Comparison of ENCODE assay signal across 18 cellular contexts in genomic region chr11:13007702-13008435, GRCh38. TPM values are rescaled to one million over a fixed set of nuclear protein-coding genes. Genes with fewer than 3 reads are reported as not detected.
DNase-seq lines count a peak whose midpoint lies in the region; ATAC-seq, FAIRE-seq and TF ChIP-seq lines count a peak whose summit lies in the region.
"Had no signal": no experiment of that assay in that cellular context is flagged by ENCODE, and none has a peak within 500 bp of the region (broad histone marks: within the 10 kb centered on the region; RNA-seq: fewer than 3 reads in every experiment).

No MANE protein-coding gene starts in this region.

- peak; percentile 97 for ATAC-seq in HepG2
- ATAC-seq: GM12878, natural killer cell had no signal

- peaks cover 31% of the 10 kb centered on the region for H3K4me1 Mint-ChIP-seq in type B pancreatic cell (ENCODE audit: unreplicated experiment)
- H3K4me1 Mint-ChIP-seq: natural killer cell had no signal

- H3K27me3 ChIP-seq in mammary epithelial cell (ENCODE audit: insufficient read depth, low read length), result no peaks in the 10 kb centered on the region
- no peaks in the 10 kb centered on the region for H3K27me3 ChIP-seq in HepG2 (ENCODE audit: control insufficient read depth in 1 of 2, insufficient read depth in 2 of 2, low read length in 2 of 2)
- H3K27me3 ChIP-seq in spleen (replicated peaks in 1 of 7), result peaks cover 0 to 89% (median 56%) of the 10 kb centered on the region in 7 donors

- H3K27ac ChIP-seq in mammary epithelial cell (ENCODE audit: insufficient read depth, low read depth, low read length) (no peak overlapping the region), HepG2 (ENCODE audit: extremely low read length, insufficient read depth, low read length) (peak overlapping the region; percentile 61), spleen (no peak overlapping the region)
- H3K27ac ChIP-seq: SJSA1 had no signal

- dilution Hi-C loops in mammary epithelial cell (cut with HindIII; ENCODE audit: low sequenced_read_pairs), result loop anchor here (5.0 kb wide), 2 partner anchors 44 to 51 kb away; no protein-coding TSS in a partner anchor

- peaks cover 10% of the 10 kb centered on the region for H3K36me3 Mint-ChIP-seq in type B pancreatic cell
- H3K36me3 Mint-ChIP-seq: activated naive CD8-positive, alpha-beta T cell; natural killer cell had no signal

- H3K79me2 ChIP-seq in mammary epithelial cell (ENCODE audit: insufficient read depth, low read length), result peaks cover 36% of the 10 kb centered on the region
- no peaks in the 10 kb centered on the region for H3K79me2 ChIP-seq in HepG2 (ENCODE audit: insufficient read depth, low read length)

- no peak overlapping the region for H3K9ac ChIP-seq in mammary epithelial cell (ENCODE audit: insufficient read depth, low read length)
- H3K9ac ChIP-seq in HepG2 (ENCODE audit: insufficient read depth, low read depth, low read length), result peak overlapping the region; percentile 36

- no peaks in the 10 kb centered on the region for H3K9me3 Mint-ChIP-seq in type B pancreatic cell
- H3K9me3 Mint-ChIP-seq: natural killer cell had no signal

- TF ChIP-seq POLR2A in HepG2 (IDR thresholded peaks at IDR 0.05; ENCODE audit: insufficient read depth in 1 of 2, low read depth in 2 of 2, low read length in 2 of 2) (no peak), spleen (IDR thresholded peaks at IDR 0.05) (no peak)

- DNase-seq in NCI-H82 (lab: John Stamatoyannopoulos, UW) (peak; percentile 6), NCI-H82 treated with DMSO at 0.1 percent for 48 hours (lab: John Stamatoyannopoulos, UW; ENCODE audit: unreplicated experiment) (no peak), mammary epithelial cell (peak; percentile 73), HepG2 (ENCODE audit: low spot score) (peak; percentile 95), type B pancreatic cell (ENCODE audit: extremely low spot score, unreplicated experiment) (no peak), NCI-H1105 (lab: John Stamatoyannopoulos, UW) (no peak), spleen (no peak), occipital lobe (lab: John Stamatoyannopoulos, UW) (no peak)
- DNase-seq: DND-41; islet precursor cell; natural killer cell; NCI-H1092 treated with DMSO at 0.1 percent for 48 hours; NK-92 treated with Interleukin-12 subunit alpha and Interleukin-12 subunit beta, amount 100 ng/mL, for 24 hours had no signal

- no TSS peak for BruUV-seq in mammary epithelial cell (replicated peaks; lab: Mats Ljungman, UMichigan)
- BruUV-seq in HepG2 (replicated peaks; lab: Mats Ljungman, UMichigan), result TSS peak; percentile 95

- peak overlapping the region; percentile 97 for H3K4me2 ChIP-seq in mammary epithelial cell (ENCODE audit: insufficient read depth, low read depth, low read length)
- H3K4me2 ChIP-seq in HepG2 (ENCODE audit: low read depth, low read length), result peak overlapping the region; percentile 60

- no peaks in the 10 kb centered on the region for H4K20me1 ChIP-seq in mammary epithelial cell (ENCODE audit: insufficient read depth, low read length)
- no peaks in the 10 kb centered on the region for H4K20me1 ChIP-seq in HepG2 (ENCODE audit: insufficient read depth, low read length)

- no peaks in the 10 kb centered on the region for H3K9me3 ChIP-seq in mammary epithelial cell (replicated peaks; ENCODE audit: insufficient read depth, low read length)
- H3K9me3 ChIP-seq in HepG2 (ENCODE audit: low read length), result no peaks in the 10 kb centered on the region
- no peaks in the 10 kb centered on the region for H3K9me3 ChIP-seq in spleen

- in situ Hi-C loops in mammary epithelial cell (cut with MboI; ENCODE audit: low sequenced_read_pairs in 2 of 2), result no loop called here
- in situ Hi-C loops in HepG2 (cut with HindIII; ENCODE audit: extremely low pct_ligation_motif_present, low pct_unique_long_range_greater_than_20kb), result no loop called here

- H3K27me3 Mint-ChIP-seq in type B pancreatic cell, result peaks cover 77% of the 10 kb centered on the region

- peak overlapping the region; percentile 17 for H3K27ac Mint-ChIP-seq in type B pancreatic cell
- H3K27ac Mint-ChIP-seq: activated naive CD8-positive, alpha-beta T cell; natural killer cell had no signal

- CTCF ChIA-PET in mammary epithelial cell (lab: Charles Lee; ENCODE audit: low non-redundant PET), result interaction anchor here (0.8 kb wide), 1 partner anchor 44 kb away, joined by 4 read pairs; no protein-coding TSS in a partner anchor
- CTCF ChIA-PET in HepG2 (lab: Yijun Ruan, JAX; ENCODE audit: low intra/inter-chr PET ratio, low total read pairs), result no interaction called here

- peak; percentile 100 for FAIRE-seq in HepG2 (lab: Jason Lieb, UNC)
- FAIRE-seq: GM12878, TTC549 had no signal

- H3K36me3 ChIP-seq in mammary epithelial cell (ENCODE audit: insufficient read depth, low read length), result no peaks in the 10 kb centered on the region
- no peaks in the 10 kb centered on the region for H3K36me3 ChIP-seq in HepG2 (replicated peaks in 1 of 2; ENCODE audit: control insufficient read depth in 1 of 2, insufficient read depth in 2 of 2, low read length in 2 of 2)
- no peaks in the 10 kb centered on the region for H3K36me3 ChIP-seq in spleen
- H3K36me3 ChIP-seq: SJSA1 had no signal

- no peak for TF ChIP-seq RAD21 in HepG2 (CRISPR knock-in tag; IDR thresholded peaks at IDR 0.05)

- peak overlapping the region; percentile 92 for H3K4me3 Mint-ChIP-seq in type B pancreatic cell
- H3K4me3 Mint-ChIP-seq: natural killer cell had no signal

- H3K4me3 ChIP-seq in mammary epithelial cell (replicated peaks in 1 of 3; ENCODE audit: insufficient read depth in 1 of 3, low read depth in 2 of 3, low read length in 3 of 3) (peak overlapping the region in 2 of 3 experiments; percentile 54 to 66), HepG2 (replicated peaks in 1 of 3; ENCODE audit: insufficient read depth in 1 of 3, low read depth in 2 of 3, low read length in 3 of 3) (peak overlapping the region in 2 of 3 experiments; percentile 4 to 5; a peak in 1 of 6 replicates), spleen (no peak overlapping the region)
- H3K4me3 ChIP-seq: GM12878 had no signal

- peak in 1 of 2 experiments; percentile 89; a peak in 2 of 4 replicates for TF ChIP-seq EP300 in HepG2 (IDR thresholded peaks at IDR 0.05; ENCODE audit: low read depth in 2 of 2, low read length in 2 of 2)
- peak; percentile 70; the same call in 1 of the 2 replicates for TF ChIP-seq EP300 in HepG2 (CRISPR knock-in tag; IDR thresholded peaks at IDR 0.05; ENCODE audit: borderline replicate concordance)

- POLR2A ChIA-PET in HepG2 (lab: Yijun Ruan, JAX), result interaction anchor here (1.2 to 1.7 kb wide), 3 partner anchors 28 to 133 kb away, joined by 3 to 7 read pairs (median 6); no protein-coding TSS in a partner anchor

- WGBS in mammary epithelial cell (ENCODE audit: low coverage, missing lambda C conversion rate), result 0% methylated on average over 2 of the region's 2 CpGs
- WGBS in HepG2 (ENCODE audit: low lambda C conversion rate), result 0% methylated on average over 2 of the region's 2 CpGs
- WGBS in spleen, 5 donors, result 70 to 98% (median 88%) methylated on average over 2 of the region's 2 CpGs

- intact Hi-C loops in mammary epithelial cell (cut with micrococcal nuclease), result loop anchor here (2.0 to 10.0 kb wide), 3 partner anchors 19 to 633 kb away; partner anchors contain the start of gene PARVA
- intact Hi-C loops in HepG2 (cut with micrococcal nuclease; ENCODE audit: unreplicated experiment), result no loop called here
- intact Hi-C loops in spleen (cut with DNase I; ENCODE audit: low total_unique reads), result no loop called here

- H2AFZ ChIP-seq in mammary epithelial cell (ENCODE audit: low read depth, low read length) (peak overlapping the region; percentile 84), HepG2 (ENCODE audit: low read length) (no peak overlapping the region)

- H3K4me1 ChIP-seq in mammary epithelial cell (ENCODE audit: insufficient read depth, low read length) (peaks cover 48% of the 10 kb centered on the region), HepG2 (ENCODE audit: insufficient read depth, low read length) (peaks cover 51% of the 10 kb centered on the region), spleen (peaks cover 7 to 26% (median 20%) of the 10 kb centered on the region in 6 donors)

- TF ChIP-seq CTCF in mammary epithelial cell (conservative IDR thresholded peaks at IDR 0.05 in 1 of 2, IDR thresholded peaks at IDR 0.05 in 1 of 2; ENCODE audit: extremely low read depth in 1 of 2, insufficient read depth in 1 of 2, low read depth in 1 of 2, low read length in 2 of 2), result no peak
- no peak for TF ChIP-seq CTCF in HepG2 (CRISPR knock-in tag; IDR thresholded peaks at IDR 0.05)
- TF ChIP-seq CTCF in type B pancreatic cell (conservative IDR thresholded peaks at IDR 0.05), result no peak
- no peak for TF ChIP-seq CTCF in spleen (IDR thresholded peaks at IDR 0.05 in 8 of 11, conservative IDR thresholded peaks at IDR 0.05 in 3 of 11)

TF ChIP-seq in HepG2, 621 proteins besides CTCF, POLR2A, EP300 and RAD21 (continues in another document):
- TF ChIP-seq SNRNP70 (IDR thresholded peaks at IDR 0.05; ENCODE audit: low read depth, low read length) (no peak), U2AF2 (IDR thresholded peaks at IDR 0.05; ENCODE audit: low read depth, low read length) (no peak)

RNA-seq across cellular contexts. Expression of gene RASSF10, which starts 1.2 kb away (rescaled TPM):
- 1 to 10 TPM; 6.0 to 7.5 TPM for total RNA-seq in mammary epithelial cell
- polyA plus RNA-seq in mammary epithelial cell, result 2.1 TPM
- polyA minus RNA-seq in mammary epithelial cell, result 1.9 TPM
- total RNA-seq in HepG2 (2016; rRNA removed; fragmentation: Illumina TruSeq; extraction: Trizol), result not detected in 2 replicates
- not detected in 2 replicates for total RNA-seq in HepG2 (2016; cell fraction: cytosol; rRNA removed; fragmentation: Illumina TruSeq; extraction: Trizol; ENCODE audit: low read depth)
- not detected in 2 replicates for total RNA-seq in HepG2 (2016; cell fraction: insoluble cytoplasmic fraction; rRNA removed; fragmentation: Illumina TruSeq; extraction: Trizol)
- total RNA-seq in HepG2 (2016; cell fraction: membrane; rRNA removed; fragmentation: Illumina TruSeq; extraction: Trizol), result not detected in 2 replicates
- not detected in 2 replicates for total RNA-seq in HepG2 (2016; cell fraction: nucleus; rRNA removed; fragmentation: Illumina TruSeq; extraction: Trizol)
- polyA plus RNA-seq in HepG2 (2011; rRNA removed), result not detected in 2 replicates
- not detected in 2 replicates for polyA plus RNA-seq in HepG2 (2011; cell fraction: cytosol; rRNA removed)
- not detected in 2 replicates for polyA plus RNA-seq in HepG2 (2011; cell fraction: nucleus; rRNA removed)
- not detected in 2 replicates for polyA plus RNA-seq in HepG2 (2012)
- not detected in 2 replicates for polyA plus RNA-seq in HepG2 (2016; cell fraction: cytosol; fragmentation: Illumina TruSeq; extraction: Trizol; ENCODE audit: low read depth)
- not detected in 2 replicates for polyA plus RNA-seq in HepG2 (2016; cell fraction: insoluble cytoplasmic fraction; fragmentation: Illumina TruSeq; extraction: Trizol; ENCODE audit: low read depth)
- polyA plus RNA-seq in HepG2 (2016; cell fraction: membrane; fragmentation: Illumina TruSeq; extraction: Trizol; ENCODE audit: low read depth), result not detected in 2 replicates
- polyA plus RNA-seq in HepG2 (2016; cell fraction: nucleus; fragmentation: Illumina TruSeq; extraction: Trizol; ENCODE audit: insufficient read depth, low read depth), result not detected in 2 replicates
- not detected in 2 replicates for polyA minus RNA-seq in HepG2 (2011; rRNA and poly(A)+ RNA removed; ENCODE audit: low replicate concordance)
- not detected in 2 replicates for polyA minus RNA-seq in HepG2 (2011; cell fraction: cytosol; rRNA and poly(A)+ RNA removed)
- not detected in 2 replicates for polyA minus RNA-seq in HepG2 (2011; cell fraction: nucleus; rRNA and poly(A)+ RNA removed)
- 8.6 and 13.8 TPM in 2 replicates for total RNA-seq in type B pancreatic cell (ENCODE audit: low replicate concordance)
- not detected for total RNA-seq in spleen
- polyA plus RNA-seq in spleen, result not detected
- 3.4 TPM for total RNA-seq in occipital lobe
- total RNA-seq: chondrocyte, natural killer cell, SJSA1 had no signal

Comparison
In these comparisons a context has a peak if more than half of its experiments do, and no peak if none do; other contexts are left out.
1. DNase-seq: peak in NCI-H82 (single experiment), mammary epithelial cell (single experiment) and HepG2 (single experiment); none in NCI-H82 treated with DMSO at 0.1 percent for 48 hours (single experiment), type B pancreatic cell (single experiment), NCI-H1105 (single experiment), spleen (single experiment) and occipital lobe (single experiment).
2. H3K4me3 ChIP-seq: peak in mammary epithelial cell (2 of 3) and HepG2 (2 of 3); none in spleen (0 of 8).